In genomic region chrX:47831788-47832187, GRCh38 we compare ENCODE assay signal across 8 cellular contexts. TPM values are rescaled to one million over a fixed set of nuclear protein-coding genes. Genes with fewer than 3 reads are reported as not detected.
DNase-seq lines count a peak whose midpoint lies in the region; ATAC-seq and TF ChIP-seq lines count a peak whose summit lies in the region.

No MANE protein-coding gene starts in this region.

- no peaks in the 10 kb centered on the region for H3K36me3 Mint-ChIP-seq in naive thymus-derived CD4-positive, alpha-beta T cell

- no peak overlapping the region for H3K27ac ChIP-seq in dorsolateral prefrontal cortex
- no peak overlapping the region for H3K27ac ChIP-seq in naive thymus-derived CD4-positive, alpha-beta T cell (ENCODE audit: low read depth, low read length)
- no peak overlapping the region for H3K27ac ChIP-seq in uterus
- H3K27ac ChIP-seq in coronary artery = no peak overlapping the region

- TF ChIP-seq POLR2A in uterus (IDR thresholded peaks at IDR 0.05) = no peak

- no peaks in the 10 kb centered on the region for H3K36me3 ChIP-seq in naive thymus-derived CD4-positive, alpha-beta T cell (ENCODE audit: control insufficient read depth in 2 of 3, insufficient read depth in 3 of 3, low read length in 3 of 3)
- H3K36me3 ChIP-seq in uterus = no peaks in the 10 kb centered on the region

- no peak overlapping the region for H3K27ac Mint-ChIP-seq in naive thymus-derived CD4-positive, alpha-beta T cell

- POLR2A ChIA-PET in naive thymus-derived CD4-positive, alpha-beta T cell (lab: Charles Lee) = no interaction called here

- no peak for DNase-seq in AG09309 (ENCODE audit: low read depth)
- DNase-seq in GM19240 (ENCODE audit: insufficient read length, low spot score) = peak; percentile 24
- DNase-seq in NCI-H226 = peak; percentile 7
- peak; percentile 12 for DNase-seq in activated CD4-positive, alpha-beta T cell treated with anti-CD3 and anti-CD28 coated beads for 1 hour
- DNase-seq in dorsolateral prefrontal cortex = peak in 1 of 10 donors; percentile 35
- peak; percentile 8 to 60 (median 39) for DNase-seq in naive thymus-derived CD4-positive, alpha-beta T cell
- DNase-seq in uterus = peak in 1 of 2 donors; percentile 18
- DNase-seq in coronary artery (ENCODE audit: low spot score) = no peak

- intact Hi-C loops in dorsolateral prefrontal cortex (cut with DNase I) = loop anchor here (2.0 to 10.0 kb wide), 3 partner anchors 177 to 643 kb away; partner anchors contain the start of genes ELK1 (in 1 of the 2), FTSJ1 (in 1 of the 2), SLC38A5 (in 1 of the 2) and UXT (in 1 of the 2)
- intact Hi-C loops in naive thymus-derived CD4-positive, alpha-beta T cell (cut with micrococcal nuclease) = loop anchor here (1.0 to 10.0 kb wide), 5 partner anchors 123 to 637 kb away; partner anchors contain the start of genes UBA1 (in 1 of the 2) and ZNF41 (in 1 of the 2)
- intact Hi-C loops in uterus (cut with DNase I; ENCODE audit: low total_unique reads) = no loop called here

- H3K4me1 Mint-ChIP-seq in naive thymus-derived CD4-positive, alpha-beta T cell = peaks cover 0 to 15% (median 10%) of the 10 kb centered on the region in 7 donors

- peak; percentile 62 for TF ChIP-seq CTCF in AG09309 (IDR thresholded peaks at IDR 0.05; ENCODE audit: control insufficient read depth, insufficient read depth, low read depth, low read length, missing control alignments)
- TF ChIP-seq CTCF in dorsolateral prefrontal cortex (IDR thresholded peaks at IDR 0.05 in 54 of 56, conservative IDR thresholded peaks at IDR 0.05 in 2 of 56; ENCODE audit: low read depth in 1 of 56, partially characterized antibody in 56 of 56) = peak in 54 of 56 donors; percentile 18 to 64 (median 43)
- TF ChIP-seq CTCF in uterus (IDR thresholded peaks at IDR 0.05) = peak in 3 of 4 experiments; percentile 12 to 19 (median 15)
- no peak for TF ChIP-seq CTCF in coronary artery (IDR thresholded peaks at IDR 0.05)

- H3K4me1 ChIP-seq in naive thymus-derived CD4-positive, alpha-beta T cell (ENCODE audit: control insufficient read depth in 2 of 2, insufficient read depth in 2 of 2, low read length in 2 of 2) = peaks cover 0 to 3% of the 10 kb centered on the region in 2 donors
- no peaks in the 10 kb centered on the region for H3K4me1 ChIP-seq in uterus

- H3K9me3 ChIP-seq in naive thymus-derived CD4-positive, alpha-beta T cell (ENCODE audit: control insufficient read depth in 2 of 3, low read length in 3 of 3) = no peaks in the 10 kb centered on the region
- H3K9me3 ChIP-seq in uterus = no peaks in the 10 kb centered on the region

- ATAC-seq in naive thymus-derived CD4-positive, alpha-beta T cell = peak; percentile 57

- H3K9me3 Mint-ChIP-seq in naive thymus-derived CD4-positive, alpha-beta T cell = no peaks in the 10 kb centered on the region

- H3K27me3 Mint-ChIP-seq in naive thymus-derived CD4-positive, alpha-beta T cell = no peaks in the 10 kb centered on the region

- peaks cover 0 to 30% (median 0%) of the 10 kb centered on the region in 45 donors for H3K27me3 ChIP-seq in dorsolateral prefrontal cortex
- H3K27me3 ChIP-seq in naive thymus-derived CD4-positive, alpha-beta T cell (ENCODE audit: control insufficient read depth in 2 of 2, insufficient read depth in 2 of 2, low read length in 2 of 2) = no peaks in the 10 kb centered on the region
- H3K27me3 ChIP-seq in uterus = no peaks in the 10 kb centered on the region

- H3K4me3 Mint-ChIP-seq in naive thymus-derived CD4-positive, alpha-beta T cell = no peak overlapping the region

- CTCF ChIA-PET in naive thymus-derived CD4-positive, alpha-beta T cell (lab: Charles Lee) = interaction anchor here (0.6 to 3.1 kb wide), 5 partner anchors 9 to 195 kb away, joined by 4 to 11 read pairs (median 6); no protein-coding TSS in a partner anchor

- H3K4me3 ChIP-seq in AG09309 (ENCODE audit: control insufficient read depth, low read depth, low read length) (no peak overlapping the region), dorsolateral prefrontal cortex (no peak overlapping the region), uterus (no peak overlapping the region), coronary artery (no peak overlapping the region)
- H3K4me3 ChIP-seq in naive thymus-derived CD4-positive, alpha-beta T cell (ENCODE audit: low read length) = no peak overlapping the region

RNA-seq across cellular contexts. Expression of gene ZNF81, which starts 4.9 kb away (rescaled TPM):
- total RNA-seq in dorsolateral prefrontal cortex = 10 to 100 TPM; 13.5 to 35.3 (median 21.3) TPM
- 10 to 100 TPM; 11.0 to 14.7 (median 11.7) TPM for total RNA-seq in naive thymus-derived CD4-positive, alpha-beta T cell
- 1 to 10 TPM; 2.1 to 2.6 TPM for polyA plus RNA-seq in naive thymus-derived CD4-positive, alpha-beta T cell
- total RNA-seq in uterus = 10 to 100 TPM in 2 of 4 donors, 1 to 10 TPM in 2; 2.6 to 26.6 (median 9.4) TPM

Comparison
In these comparisons a context has a peak if more than half of its experiments do, and no peak if none do; other contexts are left out.
1. DNase-seq: peak in GM19240 (single experiment), NCI-H226 (single experiment), activated CD4-positive, alpha-beta T cell treated with anti-CD3 and anti-CD28 coated beads for 1 hour (single experiment) and naive thymus-derived CD4-positive, alpha-beta T cell (9 of 9); none in AG09309 (single experiment) and coronary artery (single experiment).